23 cellular contexts compared by ENCODE assay signal in the genomic region with DNA sequence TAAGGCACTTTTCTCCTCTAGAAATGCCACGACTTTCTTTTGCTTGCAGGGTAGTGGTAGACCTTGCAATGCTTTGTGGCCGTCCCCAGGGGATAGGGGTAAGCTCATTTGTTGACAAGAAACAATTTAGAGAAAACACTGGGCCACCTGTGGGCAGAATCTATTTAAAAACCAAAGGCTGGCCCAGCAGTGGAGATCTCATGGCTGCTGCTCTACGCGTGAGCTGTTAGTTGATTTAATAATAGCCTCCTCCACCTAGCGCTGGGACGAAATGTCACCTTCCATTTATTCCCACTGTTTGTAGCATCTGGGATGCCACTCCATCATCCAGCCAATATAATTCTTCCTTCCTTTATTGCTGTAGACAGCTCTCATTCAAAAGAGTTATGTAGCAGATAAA.
A peak's percentile ranks its signal among the peaks of the same experiment; 100 is the strongest.
DNase-seq lines count a peak whose midpoint lies in the region; ATAC-seq and TF ChIP-seq lines count a peak whose summit lies in the region.
"Had no signal": no experiment of that assay in that cellular context is flagged by ENCODE, and none has a peak within 500 bp of the region (broad histone marks: within the 10 kb centered on the region; RNA-seq: fewer than 3 reads in every experiment).

No MANE protein-coding gene starts in this region.

- TF ChIP-seq POLR2A in heart left ventricle (IDR thresholded peaks at IDR 0.05), result no peak

- TF ChIP-seq CTCF in heart left ventricle (IDR thresholded peaks at IDR 0.05), result no peak

- peaks cover 0 to 4% (median 0%) of the 10 kb centered on the region in 12 donors for H3K9me3 ChIP-seq in heart left ventricle
- no peaks in the 10 kb centered on the region for H3K9me3 ChIP-seq in iPS-20b (ENCODE audit: insufficient read depth, low read depth, low read length)
- H3K9me3 ChIP-seq: BE2C had no signal

- H3K4me3 ChIP-seq in heart left ventricle (no peak overlapping the region), iPS-20b (ENCODE audit: low read length) (peak overlapping the region; percentile 28; the same call in 1 of the 2 replicates)
- H3K4me3 ChIP-seq: A549 had no signal

- ATAC-seq in heart left ventricle (peak in 3 of 4 donors; percentile 54 to 70 (median 63)), left cardiac atrium (no peak)
- ATAC-seq: A549, T-cell had no signal

- H3K27me3 ChIP-seq in heart left ventricle (no peaks in the 10 kb centered on the region), iPS-20b (ENCODE audit: insufficient read depth, low read length) (peaks cover 45% of the 10 kb centered on the region)
- H3K27me3 ChIP-seq: BE2C had no signal

- WGBS in heart left ventricle, 4 donors, result 57 to 73% (median 62%) methylated on average over 6 of the region's 6 CpGs

- H3K4me1 ChIP-seq in heart left ventricle (peaks cover 0 to 7% (median 0%) of the 10 kb centered on the region in 12 donors), iPS-20b (ENCODE audit: insufficient read depth, low read length) (peaks cover 39% of the 10 kb centered on the region; the same call in 1 of the 2 replicates)
- H3K4me1 ChIP-seq: A549, BE2C had no signal

- H3K27ac ChIP-seq in heart left ventricle (no peak overlapping the region), iPS-20b (ENCODE audit: low read length) (no peak overlapping the region)
- H3K27ac ChIP-seq: A549, KMS-11 had no signal

- DNase-seq in heart left ventricle (no peak), left cardiac atrium (no peak), NCI-H69 (lab: John Stamatoyannopoulos, UW) (peak; percentile 68), NCI-H2029 treated with DMSO at 0.1 percent for 48 hours (lab: John Stamatoyannopoulos, UW) (no peak), GM03348 (ENCODE audit: low spot score) (no peak), globus pallidus (ENCODE audit: low spot score) (no peak)
- no peak for DNase-seq in activated naive CD4-positive, alpha-beta T cell treated with Interleukin-2 at 50 U/mL for 16 hours
- DNase-seq: activated CD4-positive, alpha-beta T cell treated with anti-CD3 and anti-CD28 coated beads for 4 hours; activated naive CD8-positive, alpha-beta T cell treated with anti-CD3 and anti-CD28 coated beads, Interleukin-2, amount 10 ng/mL, durations not matched to agents 7 days and 5 days; BE2C; Calu3; effector memory CD4-positive, alpha-beta T cell; EL; immature natural killer cell; MV-4-11; NCI-H2171; NCI-H774; SHP77 treated with DMSO at 0.1 percent for 48 hours; stimulated activated CD8-positive, alpha-beta memory T cell treated with anti-CD3 and anti-CD28 coated beads, Interleukin-4, amount 100 ng/mL, for 48 hours; T-cell had no signal

- H3K9ac ChIP-seq in iPS-20b (ENCODE audit: low read depth, low read length), result no peak overlapping the region
- H3K9ac ChIP-seq: KMS-11 had no signal

- intact Hi-C loops in heart left ventricle (cut with DNase I) (no loop called here), left cardiac atrium (cut with DNase I) (no loop called here)

- H3K36me3 ChIP-seq in heart left ventricle (no peaks in the 10 kb centered on the region), iPS-20b (ENCODE audit: insufficient read depth, low read depth, low read length) (no peaks in the 10 kb centered on the region)
- H3K36me3 ChIP-seq: BE2C had no signal

Comparison
In these comparisons a context has a peak if more than half of its experiments do, and no peak if none do; other contexts are left out.
1. ATAC-seq: peak in heart left ventricle (3 of 4); none in left cardiac atrium (0 of 2).